In genomic region chr16:57087003-57087402, GRCh38 we compare ENCODE assay signal across 21 cellular contexts. TPM values are rescaled to one million over a fixed set of nuclear protein-coding genes. Genes with fewer than 3 reads are reported as not detected.
DNase-seq lines count a peak whose midpoint lies in the region; TF ChIP-seq lines count a peak whose summit lies in the region.
"Had no signal": no experiment of that assay in that cellular context is flagged by ENCODE, and none has a peak within 500 bp of the region (broad histone marks: within the 10 kb centered on the region; RNA-seq: fewer than 3 reads in every experiment).

No MANE protein-coding gene starts in this region.

- H3K9me3 Mint-ChIP-seq in endothelial cell (ENCODE audit: unreplicated experiment), result no peaks in the 10 kb centered on the region
- no peaks in the 10 kb centered on the region for H3K9me3 Mint-ChIP-seq in activated T-helper 1 cell treated with anti-CD3 and anti-CD28 coated beads, Interleukin-12 subunit alpha, Interleukin-12 subunit beta, Interleukin-2, Interleukin-4 antibody, amounts not matched to agents 30 ng/mL and 10 ng/mL and 1 ng/mL, durations not matched to agents 14 hours and 24 hours and 36 hours
- H3K9me3 Mint-ChIP-seq: CD14-positive monocyte; CD4-positive, alpha-beta T cell; CD8-positive, alpha-beta memory T cell; GM23338; HFFc6 had no signal

- H3K27ac Mint-ChIP-seq in endothelial cell (ENCODE audit: unreplicated experiment), result no peak overlapping the region
- H3K27ac Mint-ChIP-seq in activated T-helper 1 cell treated with anti-CD3 and anti-CD28 coated beads, Interleukin-12 subunit alpha, Interleukin-12 subunit beta, Interleukin-2, Interleukin-4 antibody, amounts not matched to agents 30 ng/mL and 10 ng/mL and 1 ng/mL, durations not matched to agents 14 hours and 24 hours and 36 hours, result no peak overlapping the region
- H3K27ac Mint-ChIP-seq: B cell; CD14-positive monocyte; CD4-positive, alpha-beta T cell; GM23338; HFFc6 had no signal

- H3K4me1 ChIP-seq in tibial artery, result peaks cover 0 to 19% (median 6%) of the 10 kb centered on the region in 4 donors

- H3K9me3 ChIP-seq in tibial artery, result no peaks in the 10 kb centered on the region
- H3K9me3 ChIP-seq: BLaER1 treated with 17β-estradiol and CSF1 and Interleukin-3, amounts not matched to agents 10 nM and 100 nM had no signal

- no peaks in the 10 kb centered on the region for H3K36me3 Mint-ChIP-seq in endothelial cell (ENCODE audit: low read depth, unreplicated experiment)
- H3K36me3 Mint-ChIP-seq in activated T-helper 1 cell treated with anti-CD3 and anti-CD28 coated beads, Interleukin-12 subunit alpha, Interleukin-12 subunit beta, Interleukin-2, Interleukin-4 antibody, amounts not matched to agents 30 ng/mL and 10 ng/mL and 1 ng/mL, durations not matched to agents 14 hours and 24 hours and 36 hours (ENCODE audit: low read depth), result peaks cover 7% of the 10 kb centered on the region

- intact Hi-C loops in activated T-helper 1 cell treated with anti-CD3 and anti-CD28 coated beads, Interleukin-12 subunit alpha, Interleukin-12 subunit beta, Interleukin-2, Interleukin-4 antibody, amounts not matched to agents 30 ng/mL and 10 ng/mL and 1 ng/mL, durations not matched to agents 14 hours and 24 hours and 36 hours (cut with micrococcal nuclease), result no loop called here
- intact Hi-C loops in tibial artery (cut with DNase I; ENCODE audit: low total_unique reads), result loop anchor here (5.0 kb wide), 2 partner anchors 80 to 200 kb away; no protein-coding TSS in a partner anchor

- H3K4me3 ChIP-seq in tibial artery, result no peak overlapping the region
- H3K4me3 ChIP-seq: BLaER1 treated with 17β-estradiol and CSF1 and Interleukin-3, amounts not matched to agents 10 nM and 100 nM; GM12878; GM23338 had no signal

- H3K27me3 ChIP-seq in tibial artery, result no peaks in the 10 kb centered on the region
- H3K27me3 ChIP-seq: BLaER1 treated with 17β-estradiol and CSF1 and Interleukin-3, amounts not matched to agents 10 nM and 100 nM had no signal

- TF ChIP-seq CTCF in endothelial cell (IDR thresholded peaks at IDR 0.05; ENCODE audit: unreplicated experiment), result no peak
- no peak for TF ChIP-seq CTCF in tibial artery (IDR thresholded peaks at IDR 0.05)

- peaks cover 7% of the 10 kb centered on the region for H3K4me1 Mint-ChIP-seq in endothelial cell (ENCODE audit: unreplicated experiment)
- peaks cover 8% of the 10 kb centered on the region for H3K4me1 Mint-ChIP-seq in activated T-helper 1 cell treated with anti-CD3 and anti-CD28 coated beads, Interleukin-12 subunit alpha, Interleukin-12 subunit beta, Interleukin-2, Interleukin-4 antibody, amounts not matched to agents 30 ng/mL and 10 ng/mL and 1 ng/mL, durations not matched to agents 14 hours and 24 hours and 36 hours (ENCODE audit: low read depth)

- peak overlapping the region; percentile 14 for H3K4me3 Mint-ChIP-seq in endothelial cell (ENCODE audit: unreplicated experiment)
- H3K4me3 Mint-ChIP-seq in activated T-helper 1 cell treated with anti-CD3 and anti-CD28 coated beads, Interleukin-12 subunit alpha, Interleukin-12 subunit beta, Interleukin-2, Interleukin-4 antibody, amounts not matched to agents 30 ng/mL and 10 ng/mL and 1 ng/mL, durations not matched to agents 14 hours and 24 hours and 36 hours, result no peak overlapping the region
- H3K4me3 Mint-ChIP-seq: B cell; CD14-positive monocyte; CD4-positive, alpha-beta T cell; GM23338; H9; HFFc6 had no signal

- DNase-seq in NCI-H2171 treated with DMSO at 0.1 percent for 48 hours (lab: John Stamatoyannopoulos, UW) (peak; percentile 18), NCI-H2171 (lab: John Stamatoyannopoulos, UW) (no peak), NAMALWA (ENCODE audit: low spot score) (peak; percentile 79), endothelial cell (ENCODE audit: low spot score) (no peak), tibial artery (no peak)
- no peak for DNase-seq in activated CD4-positive, CD25-positive, alpha-beta regulatory T cell (lab: John Stamatoyannopoulos, UW)
- DNase-seq in activated T-helper 1 cell treated with anti-CD3 and anti-CD28 coated beads, Interleukin-12 subunit alpha, Interleukin-12 subunit beta, Interleukin-2, Interleukin-4 antibody, amounts not matched to agents 30 ng/mL and 10 ng/mL and 1 ng/mL, durations not matched to agents 14 hours and 24 hours and 36 hours (ENCODE audit: low spot score), result no peak
- DNase-seq: CD4-positive, alpha-beta T cell; CD8-positive, alpha-beta memory T cell; DMS 273 treated with DMSO at 0.1 percent for 48 hours; DMS79; EL; GDM1; H9; HFFc6 had no signal

- peaks cover 8% of the 10 kb centered on the region for H3K27me3 Mint-ChIP-seq in endothelial cell (ENCODE audit: unreplicated experiment)
- H3K27me3 Mint-ChIP-seq in activated T-helper 1 cell treated with anti-CD3 and anti-CD28 coated beads, Interleukin-12 subunit alpha, Interleukin-12 subunit beta, Interleukin-2, Interleukin-4 antibody, amounts not matched to agents 30 ng/mL and 10 ng/mL and 1 ng/mL, durations not matched to agents 14 hours and 24 hours and 36 hours (ENCODE audit: insufficient read depth), result peaks cover 22% of the 10 kb centered on the region
- H3K27me3 Mint-ChIP-seq: CD4-positive, alpha-beta T cell; CD8-positive, alpha-beta memory T cell had no signal

- no peaks in the 10 kb centered on the region for H3K36me3 ChIP-seq in tibial artery

- H3K27ac ChIP-seq in tibial artery, result no peak overlapping the region
- H3K27ac ChIP-seq: 22Rv1 had no signal

RNA-seq across cellular contexts. Expression of gene CPNE2, which starts 5.4 kb away (rescaled TPM):
- 145 TPM for total RNA-seq in endothelial cell (ENCODE audit: unreplicated experiment)
- total RNA-seq in activated T-helper 1 cell treated with anti-CD3 and anti-CD28 coated beads, Interleukin-12 subunit alpha, Interleukin-12 subunit beta, Interleukin-2, Interleukin-4 antibody, amounts not matched to agents 30 ng/mL and 10 ng/mL and 1 ng/mL, durations not matched to agents 14 hours and 24 hours and 36 hours, result 3.7 and 4.6 TPM in 2 replicates

Comparison
In these comparisons a context has a peak if more than half of its experiments do, and no peak if none do; other contexts are left out.
1. DNase-seq: peak in NCI-H2171 treated with DMSO at 0.1 percent for 48 hours (single experiment) and NAMALWA (single experiment); none in NCI-H2171 (single experiment), endothelial cell (single experiment), activated CD4-positive, CD25-positive, alpha-beta regulatory T cell (0 of 4), activated T-helper 1 cell treated with anti-CD3 and anti-CD28 coated beads, Interleukin-12 subunit alpha, Interleukin-12 subunit beta, Interleukin-2, Interleukin-4 antibody, amounts not matched to agents 30 ng/mL and 10 ng/mL and 1 ng/mL, durations not matched to agents 14 hours and 24 hours and 36 hours (single experiment) and tibial artery (0 of 2).
2. RNA of gene CPNE2, which starts 5.4 kb away (total RNA-seq): 145 TPM in endothelial cell (single experiment); 3.7 to 4.6 TPM in activated T-helper 1 cell treated with anti-CD3 and anti-CD28 coated beads, Interleukin-12 subunit alpha, Interleukin-12 subunit beta, Interleukin-2, Interleukin-4 antibody, amounts not matched to agents 30 ng/mL and 10 ng/mL and 1 ng/mL, durations not matched to agents 14 hours and 24 hours and 36 hours; every median in the first group is over 10 times any median in the second.